17 cellular contexts compared by ENCODE assay signal in genomic region chr14:79951572-79951971, GRCh38.
DNase-seq lines count a peak whose midpoint lies in the region; ATAC-seq and TF ChIP-seq lines count a peak whose summit lies in the region.
"Had no signal": no experiment of that assay in that cellular context is flagged by ENCODE, and none has a peak within 500 bp of the region (broad histone marks: within the 10 kb centered on the region; RNA-seq: fewer than 3 reads in every experiment).

No MANE protein-coding gene starts in this region.

- peaks cover 2% of the 10 kb centered on the region for H3K27me3 Mint-ChIP-seq in neural progenitor cell (ENCODE audit: insufficient read depth, low read depth)
- H3K27me3 Mint-ChIP-seq: B cell; CD4-positive, CD25-positive, alpha-beta regulatory T cell had no signal

- peaks cover 2% of the 10 kb centered on the region for H3K4me1 Mint-ChIP-seq in neural progenitor cell
- H3K4me1 Mint-ChIP-seq: B cell had no signal

- H3K27me3 ChIP-seq in HUES48 (ENCODE audit: control insufficient read depth, insufficient read depth, low read length): no peaks in the 10 kb centered on the region
- H3K27me3 ChIP-seq in neural progenitor cell: no peaks in the 10 kb centered on the region
- H3K27me3 ChIP-seq: BLaER1 had no signal

- no peaks in the 10 kb centered on the region for H3K36me3 Mint-ChIP-seq in neural progenitor cell
- H3K36me3 Mint-ChIP-seq: CD4-positive, CD25-positive, alpha-beta regulatory T cell; CD8-positive, alpha-beta T cell had no signal

- 0 out of 2 replicates have a peak overlapping the region, but pooled peaks have one; percentile 9 for H3K9ac ChIP-seq in HUES48 (ENCODE audit: low read depth, low read length)
- H3K9ac ChIP-seq in neural progenitor cell: no peak overlapping the region
- H3K9ac ChIP-seq: BLaER1, GM23248 had no signal

- H3K9me3 Mint-ChIP-seq in neural progenitor cell: peaks cover 19% of the 10 kb centered on the region

- H3K27ac ChIP-seq in HUES48 (ENCODE audit: low read depth, low read length) (no peak overlapping the region), VCaP (peak overlapping the region; percentile 73), neural progenitor cell (no peak overlapping the region)
- H3K27ac ChIP-seq: BLaER1, C4-2B, GM23248 had no signal

- H3K9me3 ChIP-seq in HUES48 (ENCODE audit: control insufficient read depth, insufficient read depth, low read length) (no peaks in the 10 kb centered on the region; the same call in 1 of the 2 replicates), neural progenitor cell (ENCODE audit: low read depth) (peaks cover 4% of the 10 kb centered on the region)
- H3K9me3 ChIP-seq: Caco-2 had no signal

- H3K4me3 Mint-ChIP-seq in neural progenitor cell: no peak overlapping the region
- H3K4me3 Mint-ChIP-seq: B cell; CD4-positive, CD25-positive, alpha-beta regulatory T cell; CD8-positive, alpha-beta T cell; H9 had no signal

- H3F3A ChIP-seq in neural progenitor cell (ENCODE audit: low read depth): no peaks in the 10 kb centered on the region

- H3K36me3 ChIP-seq in HUES48 (ENCODE audit: control insufficient read depth, insufficient read depth, low read length) (no peaks in the 10 kb centered on the region), neural progenitor cell (no peaks in the 10 kb centered on the region)
- H3K36me3 ChIP-seq: BLaER1 had no signal

- no peak for DNase-seq in neural progenitor cell (ENCODE audit: low spot score)
- DNase-seq in activated T-cell treated with anti-CD3 and anti-CD28 coated beads for 4 hours: no peak
- no peak for DNase-seq in SHP77 (lab: John Stamatoyannopoulos, UW)
- DNase-seq: CD4-positive, CD25-positive, alpha-beta regulatory T cell; CD8-positive, alpha-beta T cell; DMS153; DND-41; GM23248; H9 had no signal

- no peak overlapping the region for H3K4me2 ChIP-seq in neural progenitor cell
- H3K4me2 ChIP-seq: BLaER1 had no signal

- H3K79me2 ChIP-seq in neural progenitor cell (ENCODE audit: low read depth): no peaks in the 10 kb centered on the region

- H3K4me3 ChIP-seq in HUES48 (ENCODE audit: low read depth, low read length) (no peak overlapping the region), neural progenitor cell (no peak overlapping the region)
- H3K4me3 ChIP-seq: BLaER1, GM23248 had no signal

- H3K4me1 ChIP-seq in HUES48 (ENCODE audit: control insufficient read depth, insufficient read depth, low read length) (peaks cover 7% of the 10 kb centered on the region), neural progenitor cell (peaks cover 27% of the 10 kb centered on the region)
- H3K4me1 ChIP-seq: BLaER1 had no signal

- no peak for ATAC-seq in GM21723 (IDR thresholded peaks at IDR 0.05; ENCODE audit: unreplicated experiment)
- ATAC-seq: CD8-positive, alpha-beta T cell; HCT116 had no signal

- H2AFZ ChIP-seq in neural progenitor cell (replicated peaks): peak overlapping the region; percentile 50
- H2AFZ ChIP-seq: GM23248 had no signal

- no peaks in the 10 kb centered on the region for H4K20me1 ChIP-seq in neural progenitor cell (ENCODE audit: low read depth)
- H4K20me1 ChIP-seq: BLaER1 had no signal

- no peak overlapping the region for H3K27ac Mint-ChIP-seq in neural progenitor cell
- H3K27ac Mint-ChIP-seq: B cell; CD8-positive, alpha-beta T cell; H9 had no signal

- TF ChIP-seq CTCF in VCaP (conservative IDR thresholded peaks at IDR 0.05) (no peak), neural progenitor cell (IDR thresholded peaks at IDR 0.05) (no peak)
